ENCODE assay signal across 8 cellular contexts in the genomic region with DNA sequence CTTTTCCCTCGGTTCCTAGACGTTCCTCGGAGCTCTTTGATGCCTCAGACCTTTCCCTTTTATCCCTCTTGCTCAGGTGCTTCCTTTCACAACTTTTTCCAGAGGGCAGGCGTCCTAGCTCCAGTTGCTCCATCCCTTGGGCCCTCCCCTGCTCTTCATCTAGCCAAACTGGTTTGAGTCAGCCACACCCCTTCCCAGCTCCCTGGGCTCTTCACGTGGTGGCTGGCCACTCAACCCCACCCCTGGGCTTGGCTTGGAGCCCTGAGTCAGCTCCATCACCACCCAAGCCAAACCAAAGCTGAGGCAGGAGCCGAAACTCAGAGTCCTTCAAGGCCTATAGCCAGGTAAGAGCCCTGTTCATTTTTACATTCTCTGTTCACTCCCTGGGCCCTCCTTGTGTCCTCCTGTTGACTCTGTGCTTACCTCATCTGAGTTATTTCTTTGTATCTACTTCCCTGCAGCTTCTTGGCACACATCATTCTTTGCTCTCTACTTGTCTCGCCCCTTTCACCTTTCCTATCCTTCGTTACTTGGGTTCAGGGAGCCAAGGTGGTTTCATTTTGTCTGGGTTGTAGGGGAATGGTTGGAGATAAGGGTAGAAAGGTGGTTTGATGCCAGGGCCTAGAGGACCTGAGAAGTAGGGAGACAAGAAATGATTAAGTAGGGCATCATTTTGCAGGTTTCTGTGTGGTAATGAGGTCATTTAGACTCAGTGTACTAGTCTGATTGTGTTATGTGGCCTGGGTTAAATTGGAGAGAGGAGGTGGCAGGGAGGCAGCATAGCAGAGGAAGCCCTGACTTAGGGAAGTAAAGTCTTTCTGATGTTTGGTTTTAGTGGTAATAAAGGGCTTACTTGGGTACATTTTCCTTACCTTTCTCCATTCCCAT. TPM values are rescaled to one million over a fixed set of nuclear protein-coding genes. Genes with fewer than 3 reads are reported as not detected.
DNase-seq lines count a peak whose midpoint lies in the region; ATAC-seq, FAIRE-seq and TF ChIP-seq lines count a peak whose summit lies in the region.

No MANE protein-coding gene starts in this region.

- H3K9me3 ChIP-seq in HUES64 (ENCODE audit: insufficient read depth, low read depth, low read length) (no peaks in the 10 kb centered on the region), astrocyte (ENCODE audit: insufficient read depth, low read depth, low read length) (no peaks in the 10 kb centered on the region), iPS-20b (ENCODE audit: insufficient read depth, low read depth, low read length) (no peaks in the 10 kb centered on the region)

- H3K9me3 Mint-ChIP-seq in astrocyte (ENCODE audit: unreplicated experiment) = no peaks in the 10 kb centered on the region
- no peaks in the 10 kb centered on the region for H3K9me3 Mint-ChIP-seq in stimulated activated effector memory CD8-positive, alpha-beta T cell treated with anti-CD3 and anti-CD28 coated beads, Interleukin-12 subunit alpha, Interleukin-12 subunit beta, amount 100 ng/mL, for 72 hours

- no peak for FAIRE-seq in astrocyte (lab: Jason Lieb, UNC)

- H4K20me1 ChIP-seq in astrocyte (ENCODE audit: insufficient read depth, low read length) = peaks cover 50% of the 10 kb centered on the region

- H3K27ac ChIP-seq in HUES64 (ENCODE audit: low read depth, low read length) (peak overlapping the region; percentile 45), astrocyte (ENCODE audit: low read depth, low read length) (peak overlapping the region; percentile 81), iPS-20b (ENCODE audit: low read length) (no peak overlapping the region)

- H3K4me2 ChIP-seq in astrocyte (ENCODE audit: low read length) = peak overlapping the region; percentile 58

- H3K27me3 Mint-ChIP-seq in astrocyte (ENCODE audit: low read depth, unreplicated experiment) = no peaks in the 10 kb centered on the region

- ATAC-seq in stimulated activated effector memory CD8-positive, alpha-beta T cell treated with anti-CD3 and anti-CD28 coated beads, Interleukin-12 subunit alpha, Interleukin-12 subunit beta, amount 100 ng/mL, for 72 hours = peak; percentile 87
- ATAC-seq in GM21360 (IDR thresholded peaks at IDR 0.05; ENCODE audit: unreplicated experiment) = no peak

- H3K79me2 ChIP-seq in astrocyte (ENCODE audit: insufficient read depth, low read length) = peaks cover 12% of the 10 kb centered on the region

- H3K9ac ChIP-seq in HUES64 (ENCODE audit: low read depth, low read length) (peak overlapping the region; percentile 46), astrocyte (ENCODE audit: low read length) (peak overlapping the region; percentile 32), iPS-20b (ENCODE audit: low read depth, low read length) (peak overlapping the region; percentile 31; the same call in 1 of the 2 replicates)

- TF ChIP-seq CTCF in astrocyte (IDR thresholded peaks at IDR 0.05; ENCODE audit: insufficient read depth, low read depth, low read length) = no peak

- H2AFZ ChIP-seq in astrocyte (ENCODE audit: low read depth, low read length) = no peak overlapping the region

- peak overlapping the region; percentile 97 for H3K27ac Mint-ChIP-seq in astrocyte (ENCODE audit: unreplicated experiment)
- H3K27ac Mint-ChIP-seq in stimulated activated effector memory CD8-positive, alpha-beta T cell treated with anti-CD3 and anti-CD28 coated beads, Interleukin-12 subunit alpha, Interleukin-12 subunit beta, amount 100 ng/mL, for 72 hours = peak overlapping the region; percentile 72

- H3K36me3 Mint-ChIP-seq in astrocyte (ENCODE audit: low read depth, unreplicated experiment) = peaks cover 16% of the 10 kb centered on the region
- peaks cover 92% of the 10 kb centered on the region for H3K36me3 Mint-ChIP-seq in stimulated activated effector memory CD8-positive, alpha-beta T cell treated with anti-CD3 and anti-CD28 coated beads, Interleukin-12 subunit alpha, Interleukin-12 subunit beta, amount 100 ng/mL, for 72 hours

- H3K4me1 ChIP-seq in HUES64 (ENCODE audit: insufficient read depth, low read length) (peaks cover 21% of the 10 kb centered on the region), astrocyte (ENCODE audit: insufficient read depth, low read length) (peaks cover 21% of the 10 kb centered on the region), iPS-20b (ENCODE audit: insufficient read depth, low read length) (peaks cover 7% of the 10 kb centered on the region; the same call in 1 of the 2 replicates)

- H3K4me1 Mint-ChIP-seq in astrocyte (ENCODE audit: low read depth, unreplicated experiment) = peaks cover 22% of the 10 kb centered on the region
- peaks cover 41% of the 10 kb centered on the region for H3K4me1 Mint-ChIP-seq in stimulated activated effector memory CD8-positive, alpha-beta T cell treated with anti-CD3 and anti-CD28 coated beads, Interleukin-12 subunit alpha, Interleukin-12 subunit beta, amount 100 ng/mL, for 72 hours

- H3K4me3 ChIP-seq in HUES64 (ENCODE audit: low read length) (peak overlapping the region; percentile 42), astrocyte (ENCODE audit: insufficient read depth, low read depth, low read length) (no peak overlapping the region), iPS-20b (ENCODE audit: low read length) (peak overlapping the region; percentile 18; the same call in 1 of the 2 replicates)

- peaks cover 72% of the 10 kb centered on the region for H3K36me3 ChIP-seq in HUES64 (ENCODE audit: insufficient read depth, low read length)
- peaks cover 57% of the 10 kb centered on the region for H3K36me3 ChIP-seq in astrocyte (ENCODE audit: insufficient read depth, low read length)
- peaks cover 73% of the 10 kb centered on the region for H3K36me3 ChIP-seq in iPS-20b (ENCODE audit: insufficient read depth, low read depth, low read length)

- WGBS in HUES64 = 81% methylated on average over 8 of the region's 8 CpGs

- H3K27me3 ChIP-seq in HUES64 (ENCODE audit: insufficient read depth, low read length) (no peaks in the 10 kb centered on the region), astrocyte (ENCODE audit: insufficient read depth, low read length) (no peaks in the 10 kb centered on the region), iPS-20b (ENCODE audit: insufficient read depth, low read length) (no peaks in the 10 kb centered on the region)

- DNase-seq in AG20443 (ENCODE audit: low spot score) (peak; percentile 97), astrocyte (ENCODE audit: low read depth) (peak; percentile 69), HuH-7 (ENCODE audit: low spot score) (no peak)
- no peak for DNase-seq in stimulated activated effector memory CD8-positive, alpha-beta T cell treated with anti-CD3 and anti-CD28 coated beads, Interleukin-12 subunit alpha, Interleukin-12 subunit beta, amount 100 ng/mL, for 72 hours (ENCODE audit: low spot score in 2 of 2)
- DNase-seq in activated effector memory CD4-positive, alpha-beta T cell treated with Interleukin-2 at 50 U/mL for 16 hours = no peak

- H3K4me3 Mint-ChIP-seq in astrocyte (ENCODE audit: unreplicated experiment) = peak overlapping the region; percentile 81
- H3K4me3 Mint-ChIP-seq in stimulated activated effector memory CD8-positive, alpha-beta T cell treated with anti-CD3 and anti-CD28 coated beads, Interleukin-12 subunit alpha, Interleukin-12 subunit beta, amount 100 ng/mL, for 72 hours = peak overlapping the region; percentile 12

RNA-seq across cellular contexts. Expression of gene PHKG2, which starts 7.6 kb away (rescaled TPM):
- 31.1 TPM for polyA plus RNA-seq in HUES64 (2013, experiment 1 of 2)
- 26.5 TPM for polyA plus RNA-seq in HUES64 (2013, experiment 2 of 2)
- total RNA-seq in astrocyte = 31.1 and 34.2 TPM in 2 replicates

RNA-seq across cellular contexts. Expression of gene CFAP119, which starts 21.3 kb away (rescaled TPM):
- 3.5 TPM for polyA plus RNA-seq in HUES64 (2013, experiment 1 of 2)
- polyA plus RNA-seq in HUES64 (2013, experiment 2 of 2) = 2.4 TPM
- 4.0 and 4.1 TPM in 2 replicates for total RNA-seq in astrocyte

RNA-seq across cellular contexts. Expression of gene RNF40, which starts 21.5 kb away (rescaled TPM):
- 55.0 TPM for polyA plus RNA-seq in HUES64 (2013, experiment 1 of 2)
- polyA plus RNA-seq in HUES64 (2013, experiment 2 of 2) = 48.8 TPM
- 85.4 and 94.6 TPM in 2 replicates for total RNA-seq in astrocyte

RNA-seq across cellular contexts. Expression of gene SRCAP, which starts 41.6 kb away (rescaled TPM):
- polyA plus RNA-seq in HUES64 (2013, experiment 1 of 2) = 23.3 TPM
- polyA plus RNA-seq in HUES64 (2013, experiment 2 of 2) = 25.3 TPM
- 48.2 and 50.4 TPM in 2 replicates for total RNA-seq in astrocyte

RNA-seq across cellular contexts. Expression of gene ZNF629, which starts 46.4 kb away (rescaled TPM):
- polyA plus RNA-seq in HUES64 (2013, experiment 1 of 2) = 12.2 TPM
- 15.4 TPM for polyA plus RNA-seq in HUES64 (2013, experiment 2 of 2)
- 17.4 and 17.6 TPM in 2 replicates for total RNA-seq in astrocyte

Comparison
In these comparisons a context has a peak if more than half of its experiments do, and no peak if none do; other contexts are left out.
1. DNase-seq: peak in AG20443 (single experiment) and astrocyte (single experiment); none in stimulated activated effector memory CD8-positive, alpha-beta T cell treated with anti-CD3 and anti-CD28 coated beads, Interleukin-12 subunit alpha, Interleukin-12 subunit beta, amount 100 ng/mL, for 72 hours (0 of 2), activated effector memory CD4-positive, alpha-beta T cell treated with Interleukin-2 at 50 U/mL for 16 hours (single experiment) and HuH-7 (single experiment).
2. Peak in every context shown above with its lines, with median percentiles within 50 percentile points of each other: H3K9ac ChIP-seq.